11 cellular contexts compared by ENCODE assay signal in genomic region chr12:50103351-50103750, GRCh38. TPM values are rescaled to one million over a fixed set of nuclear protein-coding genes. Genes with fewer than 3 reads are reported as not detected.
DNase-seq lines count a peak whose midpoint lies in the region; ATAC-seq, FAIRE-seq and TF ChIP-seq lines count a peak whose summit lies in the region.
"Had no signal": no experiment of that assay in that cellular context is flagged by ENCODE, and none has a peak within 500 bp of the region (broad histone marks: within the 10 kb centered on the region; RNA-seq: fewer than 3 reads in every experiment).

No MANE protein-coding gene starts in this region.

- peaks cover 10% of the 10 kb centered on the region for H3K4me1 Mint-ChIP-seq in astrocyte (ENCODE audit: low read depth, unreplicated experiment)

- H3K27me3 ChIP-seq in astrocyte (ENCODE audit: insufficient read depth, low read length) (no peaks in the 10 kb centered on the region), layer of hippocampus (ENCODE audit: control insufficient read depth, insufficient read depth, low read length) (no peaks in the 10 kb centered on the region), subcutaneous abdominal adipose tissue (ENCODE audit: control insufficient read depth in 5 of 5, insufficient read depth in 4 of 5, low read length in 5 of 5) (peaks cover 0 to 5% (median 0%) of the 10 kb centered on the region in 5 donors)

- no peak for TF ChIP-seq CTCF in astrocyte (IDR thresholded peaks at IDR 0.05; ENCODE audit: insufficient read depth, low read depth, low read length)

- DNase-seq in astrocyte (ENCODE audit: low read depth) (no peak), midbrain (lab: John Stamatoyannopoulos, UW) (no peak)
- DNase-seq: activated effector memory CD4-positive, alpha-beta T cell treated with Interleukin-2 at 50 U/mL for 16 hours had no signal

- H3K4me3 Mint-ChIP-seq in astrocyte (ENCODE audit: unreplicated experiment) = no peak overlapping the region
- H3K4me3 Mint-ChIP-seq: stimulated activated naive CD8-positive, alpha-beta T cell treated with anti-CD3 and anti-CD28 coated beads, Interleukin-15, Interleukin-2, amounts not matched to agents 100 ng/mL and 50 ng/mL, for 24 hours had no signal

- FAIRE-seq in astrocyte (lab: Jason Lieb, UNC) = no peak
- FAIRE-seq: GM12891 had no signal

- H3K27me3 Mint-ChIP-seq in astrocyte (ENCODE audit: low read depth, unreplicated experiment) = peaks cover 10% of the 10 kb centered on the region
- H3K27me3 Mint-ChIP-seq: naive thymus-derived CD4-positive, alpha-beta T cell; stimulated activated naive CD8-positive, alpha-beta T cell treated with anti-CD3 and anti-CD28 coated beads, Interleukin-15, Interleukin-2, amounts not matched to agents 100 ng/mL and 50 ng/mL, for 24 hours had no signal

- peak overlapping the region; percentile 12 for H3K4me2 ChIP-seq in astrocyte (ENCODE audit: low read length)

- no peak overlapping the region for H3K27ac ChIP-seq in astrocyte (ENCODE audit: low read depth, low read length)
- peak overlapping the region; percentile 88 for H3K27ac ChIP-seq in layer of hippocampus (ENCODE audit: low read depth, low read length)
- H3K27ac ChIP-seq in subcutaneous abdominal adipose tissue (ENCODE audit: low read depth, low read length) = peak overlapping the region; percentile 92
- H3K27ac ChIP-seq: C4-2B had no signal

- H2AFZ ChIP-seq in astrocyte (ENCODE audit: low read depth, low read length) = no peak overlapping the region

- no peak for ATAC-seq in GM19455 (IDR thresholded peaks at IDR 0.05; ENCODE audit: unreplicated experiment)

- no peaks in the 10 kb centered on the region for H3K79me2 ChIP-seq in astrocyte (ENCODE audit: insufficient read depth, low read length)

- H3K36me3 ChIP-seq in astrocyte (ENCODE audit: insufficient read depth, low read length) (peaks cover 23% of the 10 kb centered on the region), subcutaneous abdominal adipose tissue (ENCODE audit: control insufficient read depth in 5 of 5, insufficient read depth in 5 of 5, low read length in 5 of 5) (peaks cover 1 to 53% (median 42%) of the 10 kb centered on the region in 5 donors)

- peaks cover 8% of the 10 kb centered on the region for H4K20me1 ChIP-seq in astrocyte (ENCODE audit: insufficient read depth, low read length)

- H3K4me3 ChIP-seq in astrocyte (ENCODE audit: insufficient read depth, low read depth, low read length) (no peak overlapping the region), subcutaneous abdominal adipose tissue (ENCODE audit: low read depth in 1 of 5, low read length in 5 of 5) (peak overlapping the region; percentile 64 to 97 (median 77))

- no peaks in the 10 kb centered on the region for H3K9me3 Mint-ChIP-seq in astrocyte (ENCODE audit: unreplicated experiment)
- H3K9me3 Mint-ChIP-seq: naive thymus-derived CD4-positive, alpha-beta T cell; stimulated activated naive CD8-positive, alpha-beta T cell treated with anti-CD3 and anti-CD28 coated beads, Interleukin-15, Interleukin-2, amounts not matched to agents 100 ng/mL and 50 ng/mL, for 24 hours had no signal

- H3K36me3 Mint-ChIP-seq in astrocyte (ENCODE audit: low read depth, unreplicated experiment) = peaks cover 18% of the 10 kb centered on the region

- H3K9me3 ChIP-seq in astrocyte (ENCODE audit: insufficient read depth, low read depth, low read length) (no peaks in the 10 kb centered on the region), subcutaneous abdominal adipose tissue (ENCODE audit: control insufficient read depth in 5 of 5, low read length in 5 of 5) (peaks cover 0 to 3% (median 0%) of the 10 kb centered on the region in 5 donors)

- H3K4me1 ChIP-seq in astrocyte (ENCODE audit: insufficient read depth, low read length) (peaks cover 10% of the 10 kb centered on the region), subcutaneous abdominal adipose tissue (ENCODE audit: control insufficient read depth in 5 of 5, insufficient read depth in 5 of 5, low read length in 5 of 5) (peaks cover 25 to 73% (median 67%) of the 10 kb centered on the region in 5 donors)

- no peak overlapping the region for H3K9ac ChIP-seq in astrocyte (ENCODE audit: low read length)
- H3K9ac ChIP-seq in subcutaneous abdominal adipose tissue (ENCODE audit: low read length in 5 of 5) = peak overlapping the region in 4 of 5 donors; percentile 77 to 100 (median 82)

- no peak overlapping the region for H3K27ac Mint-ChIP-seq in astrocyte (ENCODE audit: unreplicated experiment)
- H3K27ac Mint-ChIP-seq: stimulated activated naive CD8-positive, alpha-beta T cell treated with anti-CD3 and anti-CD28 coated beads, Interleukin-15, Interleukin-2, amounts not matched to agents 100 ng/mL and 50 ng/mL, for 24 hours had no signal

RNA-seq across cellular contexts. Expression of gene GPD1, which starts 0.5 kb away (rescaled TPM):
- total RNA-seq in astrocyte = 0.29 and 0.59 TPM in 2 replicates

RNA-seq across cellular contexts. Expression of gene COX14, which starts 8.7 kb away (rescaled TPM):
- total RNA-seq in astrocyte = 49.7 and 59.9 TPM in 2 replicates

RNA-seq across cellular contexts. Expression of gene SMARCD1, which starts 18.2 kb away (rescaled TPM):
- total RNA-seq in astrocyte = 59.9 and 64.4 TPM in 2 replicates

RNA-seq across cellular contexts. Expression of gene ASIC1, which starts 46.0 kb away (rescaled TPM):
- total RNA-seq in astrocyte = 8.1 and 8.2 TPM in 2 replicates
- total RNA-seq: Daoy had no signal
